ENCODE assay signal across 14 cellular contexts in the genomic region with DNA sequence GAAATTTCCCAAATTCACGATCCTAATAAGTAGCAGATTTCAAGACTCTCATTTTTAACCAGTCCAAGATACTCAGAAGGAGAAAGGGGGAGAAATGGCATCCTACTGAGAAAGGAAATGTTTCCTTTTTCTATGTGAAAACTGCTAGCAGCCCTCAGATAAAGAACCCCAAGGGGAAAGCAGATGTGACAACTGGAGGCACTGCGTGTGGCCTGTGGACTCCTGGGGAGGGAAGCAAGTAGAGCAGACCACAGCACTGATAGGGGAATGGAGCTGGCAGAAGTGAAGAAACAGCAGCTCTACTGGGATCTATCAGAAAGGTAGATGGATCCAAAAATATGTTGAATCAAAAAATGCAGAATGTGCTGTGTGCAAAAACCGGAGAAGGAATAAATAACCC.
"Had no signal": no experiment of that assay in that cellular context is flagged by ENCODE, and none has a peak within 500 bp of the region (broad histone marks: within the 10 kb centered on the region; RNA-seq: fewer than 3 reads in every experiment).

No MANE protein-coding gene starts in this region.

- H3K4me3 ChIP-seq: left ventricle myocardium inferior, right atrium auricular region, tibial artery, uterus had no signal

- ATAC-seq: natural killer cell; stimulated activated naive B cell treated with anti-CD40 and anti-IgM and Interleukin-4, amounts not matched to agents 10 μg/mL and 1 μg/mL and 100 μg/mL, for 72 hours had no signal

- H3K4me3 Mint-ChIP-seq: activated naive CD4-positive, alpha-beta T cell treated with anti-CD3 and anti-CD28 coated beads, Interleukin-2, amount 10 ng/mL, durations not matched to agents 7 days and 5 days; dendritic cell treated with granulocyte-macrophage colony-stimulating factor and Interleukin-4, amounts not matched to agents 40 ng/mL and 50 ng/mL, for 4 days; natural killer cell; stimulated activated naive B cell treated with anti-CD40 and anti-IgM and Interleukin-4, amounts not matched to agents 10 μg/mL and 1 μg/mL and 100 μg/mL, for 72 hours had no signal

- H3K27me3 Mint-ChIP-seq: activated naive CD4-positive, alpha-beta T cell treated with anti-CD3 and anti-CD28 coated beads, Interleukin-2, amount 10 ng/mL, durations not matched to agents 7 days and 5 days; dendritic cell treated with granulocyte-macrophage colony-stimulating factor and Interleukin-4, amounts not matched to agents 40 ng/mL and 50 ng/mL, for 4 days had no signal

- H3K27me3 ChIP-seq: right atrium auricular region, tibial artery, uterus had no signal

- H3K27ac Mint-ChIP-seq: activated naive CD4-positive, alpha-beta T cell treated with anti-CD3 and anti-CD28 coated beads, Interleukin-2, amount 10 ng/mL, durations not matched to agents 7 days and 5 days; dendritic cell treated with granulocyte-macrophage colony-stimulating factor and Interleukin-4, amounts not matched to agents 40 ng/mL and 50 ng/mL, for 4 days; natural killer cell; stimulated activated naive B cell treated with anti-CD40 and anti-IgM and Interleukin-4, amounts not matched to agents 10 μg/mL and 1 μg/mL and 100 μg/mL, for 72 hours had no signal

- H3K27ac ChIP-seq: left ventricle myocardium inferior, right atrium auricular region, tibial artery, uterus had no signal

- H3K4me1 ChIP-seq: left ventricle myocardium inferior, right atrium auricular region, tibial artery, uterus had no signal

- H3K36me3 ChIP-seq: left ventricle myocardium inferior, right atrium auricular region, tibial artery, uterus had no signal

- DNase-seq: activated CD4-positive, alpha-beta T cell treated with anti-CD3 and anti-CD28 coated beads, Interleukin-2, amount 50 U/mL, for 1 hour; activated CD4-positive, CD25-positive, alpha-beta regulatory T cell; activated naive CD4-positive, alpha-beta T cell treated with anti-CD3 and anti-CD28 coated beads, Interleukin-2, amount 10 ng/mL, durations not matched to agents 7 days and 5 days; effector memory CD4-positive, alpha-beta T cell; foreskin melanocyte; left ventricle myocardium inferior; natural killer cell; nucleus accumbens; stimulated activated CD4-positive, alpha-beta T cell treated with anti-CD3 and anti-CD28 coated beads, Interleukin-4, amount 100 ng/mL, for 1 hour; stimulated activated naive B cell treated with anti-CD40 and anti-IgM and Interleukin-4, amounts not matched to agents 10 μg/mL and 1 μg/mL and 100 μg/mL, for 72 hours; tibial artery; uterus had no signal

- H3K9me3 Mint-ChIP-seq: activated naive CD4-positive, alpha-beta T cell treated with anti-CD3 and anti-CD28 coated beads, Interleukin-2, amount 10 ng/mL, durations not matched to agents 7 days and 5 days had no signal

- H3K36me3 Mint-ChIP-seq: activated naive CD4-positive, alpha-beta T cell treated with anti-CD3 and anti-CD28 coated beads, Interleukin-2, amount 10 ng/mL, durations not matched to agents 7 days and 5 days; natural killer cell; stimulated activated naive B cell treated with anti-CD40 and anti-IgM and Interleukin-4, amounts not matched to agents 10 μg/mL and 1 μg/mL and 100 μg/mL, for 72 hours had no signal

- H3K9me3 ChIP-seq: right atrium auricular region, tibial artery, uterus had no signal

- H3K4me1 Mint-ChIP-seq: activated naive CD4-positive, alpha-beta T cell treated with anti-CD3 and anti-CD28 coated beads, Interleukin-2, amount 10 ng/mL, durations not matched to agents 7 days and 5 days; natural killer cell; stimulated activated naive B cell treated with anti-CD40 and anti-IgM and Interleukin-4, amounts not matched to agents 10 μg/mL and 1 μg/mL and 100 μg/mL, for 72 hours had no signal
